9 cellular contexts compared by ENCODE assay signal in genomic region chr5:58886315-58887207, GRCh38.
DNase-seq lines count a peak whose midpoint lies in the region; ATAC-seq and TF ChIP-seq lines count a peak whose summit lies in the region.
"Had no signal": no experiment of that assay in that cellular context is flagged by ENCODE, and none has a peak within 500 bp of the region (broad histone marks: within the 10 kb centered on the region; RNA-seq: fewer than 3 reads in every experiment).

No MANE protein-coding gene starts in this region.

- CTCF ChIA-PET in CD4-positive, alpha-beta T cell (lab: Charles Lee) = interaction anchor here (0.6 to 2.4 kb wide), 18 partner anchors 11 to 494 kb away, joined by 3 to 17 read pairs (median 4); no protein-coding TSS in a partner anchor

- no peak overlapping the region for H3K4me3 Mint-ChIP-seq in CD4-positive, alpha-beta T cell
- H3K4me3 Mint-ChIP-seq in endothelial cell (ENCODE audit: unreplicated experiment) = no peak overlapping the region
- H3K4me3 Mint-ChIP-seq: activated naive CD4-positive, alpha-beta T cell treated with anti-CD3 and anti-CD28 coated beads, Interleukin-2, amount 50 U/mL, for 24 hours had no signal

- peak; percentile 81 for ATAC-seq in CD4-positive, alpha-beta T cell (ENCODE audit: poor library complexity)
- ATAC-seq in GM19324 (IDR thresholded peaks at IDR 0.05; ENCODE audit: low FRiP score, unreplicated experiment) (peak; percentile 76), HG03354 (IDR thresholded peaks at IDR 0.05; ENCODE audit: poor library complexity, severe bottlenecking, unreplicated experiment) (peak; percentile 76)

- no peaks in the 10 kb centered on the region for H3K36me3 Mint-ChIP-seq in CD4-positive, alpha-beta T cell (ENCODE audit: low read depth)
- H3K36me3 Mint-ChIP-seq in endothelial cell (ENCODE audit: low read depth, unreplicated experiment) = no peaks in the 10 kb centered on the region
- H3K36me3 Mint-ChIP-seq: activated naive CD4-positive, alpha-beta T cell treated with anti-CD3 and anti-CD28 coated beads, Interleukin-2, amount 50 U/mL, for 24 hours had no signal

- no peak overlapping the region for H3K27ac Mint-ChIP-seq in CD4-positive, alpha-beta T cell
- H3K27ac Mint-ChIP-seq in endothelial cell (ENCODE audit: unreplicated experiment) = no peak overlapping the region
- H3K27ac Mint-ChIP-seq: activated naive CD4-positive, alpha-beta T cell treated with anti-CD3 and anti-CD28 coated beads, Interleukin-2, amount 50 U/mL, for 24 hours had no signal

- H3K27me3 ChIP-seq in CD4-positive, alpha-beta T cell (ENCODE audit: control insufficient read depth, insufficient read depth, low read length) = peaks cover 4% of the 10 kb centered on the region

- POLR2A ChIA-PET in CD4-positive, alpha-beta T cell (lab: Charles Lee) = interaction anchor here (0.5 to 1.0 kb wide), 2 partner anchors 11 to 153 kb away, joined by 3 read pairs; no protein-coding TSS in a partner anchor

- TF ChIP-seq CTCF in CD4-positive, alpha-beta T cell (IDR thresholded peaks at IDR 0.05) = peak; percentile 92
- peak; percentile 91 for TF ChIP-seq CTCF in endothelial cell (IDR thresholded peaks at IDR 0.05; ENCODE audit: unreplicated experiment)

- H3K9me3 ChIP-seq in CD4-positive, alpha-beta T cell (ENCODE audit: control insufficient read depth, low read length) = no peaks in the 10 kb centered on the region

- H3K4me1 Mint-ChIP-seq in CD4-positive, alpha-beta T cell (ENCODE audit: low read depth) = peaks cover 32% of the 10 kb centered on the region
- H3K4me1 Mint-ChIP-seq in endothelial cell (ENCODE audit: unreplicated experiment) = peaks cover 14% of the 10 kb centered on the region

- intact Hi-C loops in CD4-positive, alpha-beta T cell (cut with DNase I, micrococcal nuclease) = loop anchor here (1.0 to 5.0 kb wide), 5 partner anchors 241 to 494 kb away; no protein-coding TSS in a partner anchor

- H3K27me3 Mint-ChIP-seq in CD4-positive, alpha-beta T cell = peaks cover 5% of the 10 kb centered on the region
- no peaks in the 10 kb centered on the region for H3K27me3 Mint-ChIP-seq in endothelial cell (ENCODE audit: unreplicated experiment)
- H3K27me3 Mint-ChIP-seq: activated naive CD4-positive, alpha-beta T cell treated with anti-CD3 and anti-CD28 coated beads, Interleukin-2, amount 50 U/mL, for 24 hours had no signal

- H3K27ac ChIP-seq in CD4-positive, alpha-beta T cell (ENCODE audit: low read depth, low read length) = no peak overlapping the region

- DNase-seq in CD4-positive, alpha-beta T cell = peak; percentile 36 to 60 (median 47)
- DNase-seq in NCI-H82 (lab: John Stamatoyannopoulos, UW) = peak; percentile 81
- DNase-seq in activated CD8-positive, alpha-beta memory T cell treated with anti-CD3 and anti-CD28 coated beads for 24 hours = peak; percentile 83
- DNase-seq in endothelial cell (ENCODE audit: low spot score) = peak; percentile 68
- peak; percentile 79 for DNase-seq in myocyte (ENCODE audit: low read depth)
- DNase-seq in stimulated activated CD8-positive, alpha-beta memory T cell treated with anti-CD3 and anti-CD28 coated beads, Interleukin-4, amount 100 ng/mL, for 48 hours = peak; percentile 74

- no peaks in the 10 kb centered on the region for H3K9me3 Mint-ChIP-seq in CD4-positive, alpha-beta T cell
- no peaks in the 10 kb centered on the region for H3K9me3 Mint-ChIP-seq in endothelial cell (ENCODE audit: unreplicated experiment)
- H3K9me3 Mint-ChIP-seq: activated naive CD4-positive, alpha-beta T cell treated with anti-CD3 and anti-CD28 coated beads, Interleukin-2, amount 50 U/mL, for 24 hours had no signal
